15 cellular contexts compared by ENCODE assay signal in genomic region chr3:141262306-141262705, GRCh38. TPM values are rescaled to one million over a fixed set of nuclear protein-coding genes. Genes with fewer than 3 reads are reported as not detected.
DNase-seq lines count a peak whose midpoint lies in the region; ATAC-seq and TF ChIP-seq lines count a peak whose summit lies in the region.
"Had no signal": no experiment of that assay in that cellular context is flagged by ENCODE, and none has a peak within 500 bp of the region (broad histone marks: within the 10 kb centered on the region; RNA-seq: fewer than 3 reads in every experiment).

No MANE protein-coding gene starts in this region.

- no peak overlapping the region for H3K27ac Mint-ChIP-seq in activated T-helper 1 cell treated with anti-CD3 and anti-CD28 coated beads, Interleukin-12 subunit alpha, Interleukin-12 subunit beta, Interleukin-2, Interleukin-4 antibody, amounts not matched to agents 30 ng/mL and 10 ng/mL and 1 ng/mL, durations not matched to agents 14 hours and 24 hours and 36 hours
- no peak overlapping the region for H3K27ac Mint-ChIP-seq in stimulated activated memory B cell treated with anti-CD40 and anti-IgM and Interleukin-4, amounts not matched to agents 10 μg/mL and 1 μg/mL and 100 μg/mL, for 72 hours

- peak overlapping the region; percentile 3 for H3K4me3 Mint-ChIP-seq in activated T-helper 1 cell treated with anti-CD3 and anti-CD28 coated beads, Interleukin-12 subunit alpha, Interleukin-12 subunit beta, Interleukin-2, Interleukin-4 antibody, amounts not matched to agents 30 ng/mL and 10 ng/mL and 1 ng/mL, durations not matched to agents 14 hours and 24 hours and 36 hours
- no peak overlapping the region for H3K4me3 Mint-ChIP-seq in stimulated activated memory B cell treated with anti-CD40 and anti-IgM and Interleukin-4, amounts not matched to agents 10 μg/mL and 1 μg/mL and 100 μg/mL, for 72 hours
- H3K4me3 Mint-ChIP-seq: activated naive CD4-positive, alpha-beta T cell treated with anti-CD3 and anti-CD28 coated beads for 36 hours had no signal

- H3K27me3 Mint-ChIP-seq in activated T-helper 1 cell treated with anti-CD3 and anti-CD28 coated beads, Interleukin-12 subunit alpha, Interleukin-12 subunit beta, Interleukin-2, Interleukin-4 antibody, amounts not matched to agents 30 ng/mL and 10 ng/mL and 1 ng/mL, durations not matched to agents 14 hours and 24 hours and 36 hours (ENCODE audit: insufficient read depth): no peaks in the 10 kb centered on the region
- H3K27me3 Mint-ChIP-seq in stimulated activated memory B cell treated with anti-CD40 and anti-IgM and Interleukin-4, amounts not matched to agents 10 μg/mL and 1 μg/mL and 100 μg/mL, for 72 hours: no peaks in the 10 kb centered on the region

- intact Hi-C loops in activated T-helper 1 cell treated with anti-CD3 and anti-CD28 coated beads, Interleukin-12 subunit alpha, Interleukin-12 subunit beta, Interleukin-2, Interleukin-4 antibody, amounts not matched to agents 30 ng/mL and 10 ng/mL and 1 ng/mL, durations not matched to agents 14 hours and 24 hours and 36 hours (cut with micrococcal nuclease): no loop called here

- H3K4me1 Mint-ChIP-seq in activated T-helper 1 cell treated with anti-CD3 and anti-CD28 coated beads, Interleukin-12 subunit alpha, Interleukin-12 subunit beta, Interleukin-2, Interleukin-4 antibody, amounts not matched to agents 30 ng/mL and 10 ng/mL and 1 ng/mL, durations not matched to agents 14 hours and 24 hours and 36 hours (ENCODE audit: low read depth): peaks cover 81% of the 10 kb centered on the region
- H3K4me1 Mint-ChIP-seq in stimulated activated memory B cell treated with anti-CD40 and anti-IgM and Interleukin-4, amounts not matched to agents 10 μg/mL and 1 μg/mL and 100 μg/mL, for 72 hours: peaks cover 18% of the 10 kb centered on the region

- H3K9me3 Mint-ChIP-seq in activated T-helper 1 cell treated with anti-CD3 and anti-CD28 coated beads, Interleukin-12 subunit alpha, Interleukin-12 subunit beta, Interleukin-2, Interleukin-4 antibody, amounts not matched to agents 30 ng/mL and 10 ng/mL and 1 ng/mL, durations not matched to agents 14 hours and 24 hours and 36 hours: no peaks in the 10 kb centered on the region
- no peaks in the 10 kb centered on the region for H3K9me3 Mint-ChIP-seq in stimulated activated memory B cell treated with anti-CD40 and anti-IgM and Interleukin-4, amounts not matched to agents 10 μg/mL and 1 μg/mL and 100 μg/mL, for 72 hours
- H3K9me3 Mint-ChIP-seq: activated naive CD4-positive, alpha-beta T cell treated with anti-CD3 and anti-CD28 coated beads for 36 hours had no signal

- TF ChIP-seq CTCF in AG04449 (IDR thresholded peaks at IDR 0.05; ENCODE audit: insufficient read depth, low read length, missing control alignments): no peak

- POLR2A ChIA-PET in AG04449 (lab: Yijun Ruan, JAX) (interaction anchor here (0.6 kb wide), 1 partner anchor 22 kb away, joined by 3 read pairs; no protein-coding TSS in a partner anchor), HEK293T (lab: Yijun Ruan, JAX) (no interaction called here)

- ATAC-seq in stimulated activated memory B cell treated with anti-CD40 and anti-IgM and Interleukin-4, amounts not matched to agents 10 μg/mL and 1 μg/mL and 100 μg/mL, for 72 hours: no peak

- no peak overlapping the region for H3K4me3 ChIP-seq in AG04449 (ENCODE audit: low read depth, low read length)
- H3K4me3 ChIP-seq: BLaER1, sigmoid colon had no signal

- DNase-seq in AG04449 (ENCODE audit: low read depth, low spot score): peak; percentile 44
- DNase-seq in EL: peak; percentile 79
- no peak for DNase-seq in activated T-helper 1 cell treated with anti-CD3 and anti-CD28 coated beads, Interleukin-12 subunit alpha, Interleukin-12 subunit beta, Interleukin-2, Interleukin-4 antibody, amounts not matched to agents 30 ng/mL and 10 ng/mL and 1 ng/mL, durations not matched to agents 14 hours and 24 hours and 36 hours (ENCODE audit: low spot score)
- peak; percentile 85 for DNase-seq in fibroblast of peridontal ligament (ENCODE audit: extremely low read depth)
- no peak for DNase-seq in HEK293T (ENCODE audit: extremely low spot score)
- DNase-seq in activated CD4-positive, alpha-beta T cell treated with anti-CD3 and anti-CD28 coated beads, Interleukin-2, amount 50 U/mL, for 1 hour: no peak
- DNase-seq in erythroblast (lab: John Stamatoyannopoulos, UW): no peak
- DNase-seq: activated naive CD4-positive, alpha-beta T cell treated with anti-CD3 and anti-CD28 coated beads for 36 hours; central memory CD4-positive, alpha-beta T cell; DMS53; KG1; NCI-H1436; sigmoid colon had no signal

- H3K36me3 Mint-ChIP-seq in activated T-helper 1 cell treated with anti-CD3 and anti-CD28 coated beads, Interleukin-12 subunit alpha, Interleukin-12 subunit beta, Interleukin-2, Interleukin-4 antibody, amounts not matched to agents 30 ng/mL and 10 ng/mL and 1 ng/mL, durations not matched to agents 14 hours and 24 hours and 36 hours (ENCODE audit: low read depth): peaks cover 21% of the 10 kb centered on the region
- no peaks in the 10 kb centered on the region for H3K36me3 Mint-ChIP-seq in stimulated activated memory B cell treated with anti-CD40 and anti-IgM and Interleukin-4, amounts not matched to agents 10 μg/mL and 1 μg/mL and 100 μg/mL, for 72 hours

- no peak for TF ChIP-seq POLR2A in erythroblast (IDR thresholded peaks at IDR 0.05; ENCODE audit: low read length)

- CTCF ChIA-PET in AG04449 (lab: Yijun Ruan, JAX): interaction anchor here (0.6 to 1.3 kb wide), 4 partner anchors 12 to 31 kb away, joined by 3 to 4 read pairs (median 3); partner anchors contain the start of gene PXYLP1
- CTCF ChIA-PET in HEK293T (lab: Yijun Ruan, JAX): no interaction called here

TF ChIP-seq in HEK293T, 16 proteins besides CTCF, POLR2A, EP300 and RAD21:
- no peak for TF ChIP-seq SUZ12 (IDR thresholded peaks at IDR 0.05)
- TF ChIP-seq, protein P1, sequence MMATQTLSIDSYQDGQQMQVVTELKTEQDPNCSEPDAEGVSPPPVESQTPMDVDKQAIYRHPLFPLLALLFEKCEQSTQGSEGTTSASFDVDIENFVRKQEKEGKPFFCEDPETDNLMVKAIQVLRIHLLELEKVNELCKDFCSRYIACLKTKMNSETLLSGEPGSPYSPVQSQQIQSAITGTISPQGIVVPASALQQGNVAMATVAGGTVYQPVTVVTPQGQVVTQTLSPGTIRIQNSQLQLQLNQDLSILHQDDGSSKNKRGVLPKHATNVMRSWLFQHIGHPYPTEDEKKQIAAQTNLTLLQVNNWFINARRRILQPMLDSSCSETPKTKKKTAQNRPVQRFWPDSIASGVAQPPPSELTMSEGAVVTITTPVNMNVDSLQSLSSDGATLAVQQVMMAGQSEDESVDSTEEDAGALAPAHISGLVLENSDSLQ (IDR thresholded peaks at IDR 0.05): no peak
- no peak for TF ChIP-seq HDGF (IDR thresholded peaks at IDR 0.05; ENCODE audit: borderline replicate concordance)
- TF ChIP-seq LEF1 (IDR thresholded peaks at IDR 0.05; ENCODE audit: borderline replicate concordance): no peak
- no peak for TF ChIP-seq ELF4 (IDR thresholded peaks at IDR 0.05)
- TF ChIP-seq FOXK2 (IDR thresholded peaks at IDR 0.05): no peak
- no peak for TF ChIP-seq SP1 (IDR thresholded peaks at IDR 0.05)
- no peak for TF ChIP-seq TARDBP (IDR thresholded peaks at IDR 0.05)
- TF ChIP-seq FOXM1 (IDR thresholded peaks at IDR 0.05; ENCODE audit: borderline replicate concordance): no peak
- no peak for TF ChIP-seq ZNF384 (IDR thresholded peaks at IDR 0.05)
- no peak for TF ChIP-seq ARNT (IDR thresholded peaks at IDR 0.05)
- no peak for TF ChIP-seq L3MBTL2 (conservative IDR thresholded peaks at IDR 0.05)
- TF ChIP-seq CTBP1 (IDR thresholded peaks at IDR 0.05; ENCODE audit: borderline replicate concordance): no peak
- TF ChIP-seq NFRKB (IDR thresholded peaks at IDR 0.05): no peak
- TF ChIP-seq BHLHE40 (IDR thresholded peaks at IDR 0.05; ENCODE audit: borderline replicate concordance): no peak
- TF ChIP-seq FOXA1 (IDR thresholded peaks at IDR 0.05): no peak

RNA-seq across cellular contexts. Expression of gene PXYLP1, which starts 30.7 kb away (rescaled TPM):
- total RNA-seq in activated T-helper 1 cell treated with anti-CD3 and anti-CD28 coated beads, Interleukin-12 subunit alpha, Interleukin-12 subunit beta, Interleukin-2, Interleukin-4 antibody, amounts not matched to agents 30 ng/mL and 10 ng/mL and 1 ng/mL, durations not matched to agents 14 hours and 24 hours and 36 hours: 11.6 and 12.1 TPM in 2 replicates

Comparison
In these comparisons a context has a peak if more than half of its experiments do, and no peak if none do; other contexts are left out.
1. DNase-seq: peak in AG04449 (single experiment), EL (single experiment) and fibroblast of peridontal ligament (single experiment); none in activated T-helper 1 cell treated with anti-CD3 and anti-CD28 coated beads, Interleukin-12 subunit alpha, Interleukin-12 subunit beta, Interleukin-2, Interleukin-4 antibody, amounts not matched to agents 30 ng/mL and 10 ng/mL and 1 ng/mL, durations not matched to agents 14 hours and 24 hours and 36 hours (single experiment), HEK293T (single experiment), activated CD4-positive, alpha-beta T cell treated with anti-CD3 and anti-CD28 coated beads, Interleukin-2, amount 50 U/mL, for 1 hour (single experiment) and erythroblast (0 of 2).